In the genomic region with DNA sequence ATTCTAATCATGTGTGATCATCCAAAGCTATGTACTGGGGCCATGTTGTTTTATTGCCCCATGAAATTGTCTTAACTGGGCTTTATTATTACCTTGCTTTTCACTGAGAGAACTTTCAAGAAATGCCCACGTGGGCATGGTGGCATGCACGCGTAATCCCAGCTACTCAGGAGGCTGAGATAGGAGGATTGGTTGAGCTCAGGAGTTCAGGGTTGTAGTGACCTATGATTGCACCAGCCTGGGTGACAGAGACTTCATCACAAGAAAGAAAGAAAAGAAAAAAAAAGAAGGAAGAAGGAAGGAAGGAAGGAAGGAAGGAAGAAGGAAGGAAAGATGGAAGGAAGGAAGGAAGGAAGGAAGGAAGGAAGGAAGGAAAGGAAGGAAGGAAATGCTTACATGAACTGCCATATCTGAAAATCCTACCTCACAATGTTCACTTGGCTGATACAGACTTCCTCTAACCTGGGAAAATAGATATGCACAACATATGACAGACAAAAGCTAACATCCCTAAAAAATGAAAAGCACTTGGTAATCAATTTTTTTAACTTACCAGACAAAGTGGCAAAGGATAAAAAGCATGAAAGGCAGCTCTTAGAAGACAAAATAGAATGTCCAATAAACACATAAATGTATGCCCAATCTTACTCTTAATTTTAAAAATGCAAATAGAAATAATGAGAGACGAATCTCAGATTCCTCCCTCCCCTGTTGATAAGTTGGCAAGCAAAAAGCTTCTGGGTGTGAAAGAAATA, we compare ENCODE assay signal across 27 cellular contexts. TPM values are rescaled to one million over a fixed set of nuclear protein-coding genes. Genes with fewer than 3 reads are reported as not detected.
DNase-seq lines count a peak whose midpoint lies in the region; ATAC-seq and TF ChIP-seq lines count a peak whose summit lies in the region.
"Had no signal": no experiment of that assay in that cellular context is flagged by ENCODE, and none has a peak within 500 bp of the region (broad histone marks: within the 10 kb centered on the region; RNA-seq: fewer than 3 reads in every experiment).

No MANE protein-coding gene starts in this region.

- H3K4me1 Mint-ChIP-seq in T-helper 2 cell treated with Interferon-gamma antibody and Interleukin-4, amounts not matched to agents 5 μg/mL and 100 μg/mL, for 36 hours (ENCODE audit: low read depth) = peaks cover 14% of the 10 kb centered on the region

- no peak for TF ChIP-seq CTCF in A673 (conservative IDR thresholded peaks at IDR 0.05; ENCODE audit: low read depth, low read length)

- peaks cover 12% of the 10 kb centered on the region for H3K27me3 Mint-ChIP-seq in T-helper 2 cell treated with Interferon-gamma antibody and Interleukin-4, amounts not matched to agents 5 μg/mL and 100 μg/mL, for 36 hours (ENCODE audit: low read depth)
- H3K27me3 Mint-ChIP-seq: CD4-positive, alpha-beta memory T cell; CD4-positive, CD25-positive, alpha-beta regulatory T cell had no signal

- H3K9me3 ChIP-seq in A673 (ENCODE audit: low read depth, low read length, poor library complexity, severe bottlenecking) = no peaks in the 10 kb centered on the region
- H3K9me3 ChIP-seq in SK-N-MC (ENCODE audit: low read depth, low read length) = no peaks in the 10 kb centered on the region
- H3K9me3 ChIP-seq: A549, BE2C, BLaER1 had no signal

- H3K27ac Mint-ChIP-seq in T-helper 2 cell treated with Interferon-gamma antibody and Interleukin-4, amounts not matched to agents 5 μg/mL and 100 μg/mL, for 36 hours = peak overlapping the region; percentile 58
- H3K27ac Mint-ChIP-seq: CD4-positive, alpha-beta memory T cell; CD4-positive, CD25-positive, alpha-beta regulatory T cell; CD8-positive, alpha-beta memory T cell had no signal

- H3K36me3 Mint-ChIP-seq in T-helper 2 cell treated with Interferon-gamma antibody and Interleukin-4, amounts not matched to agents 5 μg/mL and 100 μg/mL, for 36 hours (ENCODE audit: low read depth) = peaks cover 7% of the 10 kb centered on the region
- H3K36me3 Mint-ChIP-seq: CD14-positive monocyte; CD8-positive, alpha-beta memory T cell had no signal

- H3K36me3 ChIP-seq in A673 (ENCODE audit: insufficient read depth, low read length, poor library complexity, severe bottlenecking) (no peaks in the 10 kb centered on the region), SK-N-MC (ENCODE audit: insufficient read depth, low read length) (no peaks in the 10 kb centered on the region; the same call in 1 of the 2 replicates)
- H3K36me3 ChIP-seq: BE2C, BLaER1 had no signal

- no peak for DNase-seq in T-helper 2 cell treated with Interferon-gamma antibody and Interleukin-4, amounts not matched to agents 5 μg/mL and 100 μg/mL, for 36 hours (ENCODE audit: low spot score)
- DNase-seq in T-helper 2 cell (no peak), A673 (ENCODE audit: low spot score) (peak; percentile 92), SK-N-MC (ENCODE audit: low read depth, low spot score) (peak; percentile 96), NCI-H2029 treated with DMSO at 0.1 percent for 48 hours (lab: John Stamatoyannopoulos, UW) (no peak)
- DNase-seq: ACHN; BE2C; C1 segment of cervical spinal cord; CD4-positive, alpha-beta memory T cell; CD4-positive, CD25-positive, alpha-beta regulatory T cell; CD8-positive, alpha-beta memory T cell; COR-L47; DMS 273 treated with DMSO at 0.1 percent for 48 hours; DMS153; DMS53; DMS79; DND-41; EL; GDM1 had no signal

- BruUV-seq in A673 (replicated peaks; lab: Mats Ljungman, UMichigan) = no TSS peak

- peaks cover 7% of the 10 kb centered on the region for H3K9me3 Mint-ChIP-seq in T-helper 2 cell treated with Interferon-gamma antibody and Interleukin-4, amounts not matched to agents 5 μg/mL and 100 μg/mL, for 36 hours
- H3K9me3 Mint-ChIP-seq: CD8-positive, alpha-beta memory T cell had no signal

- intact Hi-C loops in A673 (cut with micrococcal nuclease; ENCODE audit: unreplicated experiment) = loop anchor here (1.0 to 10.0 kb wide), 4 partner anchors 98 to 1452 kb away; no protein-coding TSS in a partner anchor

- POLR2A ChIA-PET in A673 (lab: Charles Lee; ENCODE audit: low non-redundant PET) = no interaction called here

- peaks cover 49% of the 10 kb centered on the region for H3K4me1 ChIP-seq in A673 (ENCODE audit: insufficient read depth, low read length, poor library complexity, severe bottlenecking)
- H3K4me1 ChIP-seq: A549, BE2C, BLaER1 had no signal

- H3K4me3 ChIP-seq in A673 (ENCODE audit: low read depth, low read length, poor library complexity, severe bottlenecking) = no peak overlapping the region
- peak overlapping the region; percentile 18 for H3K4me3 ChIP-seq in SK-N-MC
- H3K4me3 ChIP-seq: A549, BLaER1, GM12878 had no signal

- CTCF ChIA-PET in A673 (lab: Charles Lee) = interaction anchor here (0.6 to 0.7 kb wide), 2 partner anchors 43 to 52 kb away, joined by 3 read pairs; no protein-coding TSS in a partner anchor

- no peak overlapping the region for H3K4me3 Mint-ChIP-seq in T-helper 2 cell treated with Interferon-gamma antibody and Interleukin-4, amounts not matched to agents 5 μg/mL and 100 μg/mL, for 36 hours
- H3K4me3 Mint-ChIP-seq: CD14-positive monocyte; CD4-positive, alpha-beta memory T cell; CD4-positive, CD25-positive, alpha-beta regulatory T cell; CD8-positive, alpha-beta memory T cell had no signal

- H3K27ac ChIP-seq in A673 (ENCODE audit: low read depth, low read length, poor library complexity, severe bottlenecking) = peak overlapping the region; percentile 79
- H3K27ac ChIP-seq in SK-N-MC = peak overlapping the region; percentile 99
- H3K27ac ChIP-seq: 22Rv1, A549, BLaER1 had no signal

- H3K27me3 ChIP-seq in A673 (replicated peaks; ENCODE audit: insufficient read depth, low read depth, low read length, poor library complexity) = no peaks in the 10 kb centered on the region
- H3K27me3 ChIP-seq: BLaER1 had no signal

- peak overlapping the region; percentile 7 for H3K9ac ChIP-seq in SK-N-MC (ENCODE audit: insufficient read length)
- H3K9ac ChIP-seq: BLaER1 had no signal

- no peak for ATAC-seq in GM21381 (IDR thresholded peaks at IDR 0.05; ENCODE audit: unreplicated experiment)
- ATAC-seq: A549, GM12878 had no signal

RNA-seq across cellular contexts. Expression of a gene that starts 25.5 kb away (rescaled TPM):
- total RNA-seq in A673 (2021) = not detected in 2 replicates
- total RNA-seq: A172, G401, GM12878 had no signal

Comparison
In these comparisons a context has a peak if more than half of its experiments do, and no peak if none do; other contexts are left out.
1. DNase-seq: peak in A673 (single experiment) and SK-N-MC (single experiment); none in T-helper 2 cell treated with Interferon-gamma antibody and Interleukin-4, amounts not matched to agents 5 μg/mL and 100 μg/mL, for 36 hours (single experiment), T-helper 2 cell (0 of 5) and NCI-H2029 treated with DMSO at 0.1 percent for 48 hours (single experiment).